ENCODE assay signal across 1 cellular context in the genomic region with DNA sequence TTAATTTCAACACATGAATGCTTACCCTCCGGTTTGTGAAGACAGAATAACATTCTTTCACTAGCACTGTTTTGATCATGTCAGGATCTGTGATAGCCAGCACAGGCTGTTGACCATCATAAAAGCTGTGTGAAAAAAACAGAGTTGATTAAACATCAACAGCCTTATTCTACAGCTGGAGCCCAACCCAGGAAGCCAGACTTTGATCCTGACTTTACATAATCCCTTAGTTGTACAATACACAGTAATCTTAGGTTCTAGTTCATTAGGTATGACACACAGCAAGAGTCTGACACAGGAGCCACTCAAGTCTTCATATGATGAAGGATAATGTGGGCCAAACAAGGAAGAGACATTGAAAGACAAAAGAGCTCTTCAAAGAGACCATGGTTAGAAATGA.
TF ChIP-seq lines count a peak whose summit lies in the region.

No MANE protein-coding gene starts in this region.

TF ChIP-seq in HepG2, 621 proteins besides CTCF, POLR2A, EP300 and RAD21 (continued from another document):
- TF ChIP-seq, protein P1, sequence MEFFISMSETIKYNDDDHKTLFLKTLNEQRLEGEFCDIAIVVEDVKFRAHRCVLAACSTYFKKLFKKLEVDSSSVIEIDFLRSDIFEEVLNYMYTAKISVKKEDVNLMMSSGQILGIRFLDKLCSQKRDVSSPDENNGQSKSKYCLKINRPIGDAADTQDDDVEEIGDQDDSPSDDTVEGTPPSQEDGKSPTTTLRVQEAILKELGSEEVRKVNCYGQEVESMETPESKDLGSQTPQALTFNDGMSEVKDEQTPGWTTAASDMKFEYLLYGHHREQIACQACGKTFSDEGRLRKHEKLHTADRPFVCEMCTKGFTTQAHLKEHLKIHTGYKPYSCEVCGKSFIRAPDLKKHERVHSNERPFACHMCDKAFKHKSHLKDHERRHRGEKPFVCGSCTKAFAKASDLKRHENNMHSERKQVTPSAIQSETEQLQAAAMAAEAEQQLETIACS (CRISPR knock-in tag; IDR thresholded peaks at IDR 0.05), result no peak
- no peak for TF ChIP-seq ZNF33B (CRISPR knock-in tag; IDR thresholded peaks at IDR 0.05)
- TF ChIP-seq MTA1 (CRISPR knock-in tag; IDR thresholded peaks at IDR 0.05; ENCODE audit: borderline replicate concordance), result no peak
- TF ChIP-seq ZNF512 (CRISPR knock-in tag; IDR thresholded peaks at IDR 0.05), result no peak
- TF ChIP-seq CEBPG (CRISPR knock-in tag; IDR thresholded peaks at IDR 0.05), result peak; percentile 57
- TF ChIP-seq SRF (IDR thresholded peaks at IDR 0.05; ENCODE audit: low read depth, low read length), result no peak
- no peak for TF ChIP-seq CREB1 (IDR thresholded peaks at IDR 0.05)
- TF ChIP-seq CREB1 (CRISPR knock-in tag; IDR thresholded peaks at IDR 0.05), result peak; percentile 53; the same call in 1 of the 2 replicates
- no peak for TF ChIP-seq ZNF660 (CRISPR knock-in tag; IDR thresholded peaks at IDR 0.05; ENCODE audit: borderline replicate concordance, low read depth)
- TF ChIP-seq GTF3A (CRISPR knock-in tag; conservative IDR thresholded peaks at IDR 0.05), result no peak
- no peak for TF ChIP-seq IRF1 (CRISPR knock-in tag; IDR thresholded peaks at IDR 0.05; ENCODE audit: low read depth)
- TF ChIP-seq ZNF513 (CRISPR knock-in tag; conservative IDR thresholded peaks at IDR 0.05), result no peak
- no peak for TF ChIP-seq CC2D1A (CRISPR knock-in tag; IDR thresholded peaks at IDR 0.05)
- TF ChIP-seq AFF4 (CRISPR knock-in tag; IDR thresholded peaks at IDR 0.05), result no peak
- peak; percentile 34; the same call in 1 of the 2 replicates for TF ChIP-seq CEBPB (IDR thresholded peaks at IDR 0.05; ENCODE audit: borderline replicate concordance, low read depth, low read length)
- no peak for TF ChIP-seq SIN3A (IDR thresholded peaks at IDR 0.05; ENCODE audit: borderline replicate concordance, low read depth, low read length)
- TF ChIP-seq ZMYM4 (CRISPR knock-in tag; IDR thresholded peaks at IDR 0.05), result 0 out of 2 replicates have a peak, but pooled peaks have one; percentile 26
- no peak for TF ChIP-seq ZNF576 (CRISPR knock-in tag; IDR thresholded peaks at IDR 0.05)
- TF ChIP-seq RELA (CRISPR knock-in tag; IDR thresholded peaks at IDR 0.05), result no peak
- 0 out of 2 replicates have a peak, but pooled peaks have one; percentile 41 for TF ChIP-seq RCOR2 (CRISPR knock-in tag; IDR thresholded peaks at IDR 0.05)
- TF ChIP-seq, protein P2, sequence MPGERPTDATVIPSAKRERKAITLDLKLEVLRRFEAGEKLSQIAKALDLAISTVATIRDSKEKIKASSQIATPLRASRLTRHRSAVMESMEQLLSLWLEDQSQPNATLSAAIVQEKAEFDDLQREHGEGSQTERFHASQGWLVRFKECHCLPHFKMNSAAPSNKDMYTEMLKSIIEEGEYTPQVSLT (CRISPR knock-in tag; IDR thresholded peaks at IDR 0.05; ENCODE audit: borderline replicate concordance, low read depth), result no peak
- TF ChIP-seq ERF (CRISPR knock-in tag; IDR thresholded peaks at IDR 0.05), result 0 out of 2 replicates have a peak, but pooled peaks have one; percentile 37
- peak; percentile 47; the same call in 1 of the 2 replicates for TF ChIP-seq ZNF12 (CRISPR knock-in tag; IDR thresholded peaks at IDR 0.05)
- TF ChIP-seq HMG20A (CRISPR knock-in tag; IDR thresholded peaks at IDR 0.05; ENCODE audit: borderline replicate concordance), result peak; percentile 83; the same call in 1 of the 2 replicates
- TF ChIP-seq MXD1 (CRISPR knock-in tag; IDR thresholded peaks at IDR 0.05), result no peak
- TF ChIP-seq ZNF225 (CRISPR knock-in tag; IDR thresholded peaks at IDR 0.05), result no peak
